8 cellular contexts compared by ENCODE assay signal in genomic region chr10:72692897-72693598, GRCh38. TPM values are rescaled to one million over a fixed set of nuclear protein-coding genes. Genes with fewer than 3 reads are reported as not detected.
DNase-seq lines count a peak whose midpoint lies in the region; ATAC-seq and TF ChIP-seq lines count a peak whose summit lies in the region.

No MANE protein-coding gene starts in this region.

- peaks cover 28% of the 10 kb centered on the region for H4K20me1 ChIP-seq in PC-3 (ENCODE audit: low read length)

- peaks cover 55% of the 10 kb centered on the region for H3K79me2 ChIP-seq in PC-3 (ENCODE audit: low read length)

- DNase-seq in AG09309 (ENCODE audit: low read depth) (no peak), PC-3 (peak; percentile 36), naive B cell (peak; percentile 11)

- H3K9me3 ChIP-seq in PC-3 (ENCODE audit: low read length): no peaks in the 10 kb centered on the region

- H3K27ac Mint-ChIP-seq in dendritic cell treated with granulocyte-macrophage colony-stimulating factor and Interleukin-4, amounts not matched to agents 40 ng/mL and 50 ng/mL, for 4 days: peak overlapping the region; percentile 63
- peak overlapping the region; percentile 3 to 92 (median 68) for H3K27ac Mint-ChIP-seq in naive B cell

- H3K4me1 Mint-ChIP-seq in dendritic cell treated with granulocyte-macrophage colony-stimulating factor and Interleukin-4, amounts not matched to agents 40 ng/mL and 50 ng/mL, for 4 days (ENCODE audit: low read depth): peaks cover 24% of the 10 kb centered on the region
- peaks cover 30 to 36% (median 35%) of the 10 kb centered on the region in 3 donors for H3K4me1 Mint-ChIP-seq in naive B cell

- no peaks in the 10 kb centered on the region for H3K36me3 Mint-ChIP-seq in dendritic cell treated with granulocyte-macrophage colony-stimulating factor and Interleukin-4, amounts not matched to agents 40 ng/mL and 50 ng/mL, for 4 days (ENCODE audit: low read depth)
- no peaks in the 10 kb centered on the region for H3K36me3 Mint-ChIP-seq in naive B cell

- no peaks in the 10 kb centered on the region for H3K27me3 Mint-ChIP-seq in dendritic cell treated with granulocyte-macrophage colony-stimulating factor and Interleukin-4, amounts not matched to agents 40 ng/mL and 50 ng/mL, for 4 days
- peaks cover 0 to under 1% (median 0%) of the 10 kb centered on the region in 3 donors for H3K27me3 Mint-ChIP-seq in naive B cell

- peak overlapping the region; percentile 85 for H3K4me3 ChIP-seq in AG09309 (ENCODE audit: control insufficient read depth, low read depth, low read length)
- H3K4me3 ChIP-seq in PC-3 (ENCODE audit: low read length): peak overlapping the region; percentile 94

- POLR2A ChIA-PET in PC-3 (lab: Charles Lee; ENCODE audit: unreplicated experiment): interaction anchor here (0.6 to 0.7 kb wide), 3 partner anchors 57 to 402 kb away, joined by 3 to 21 read pairs (median 5); partner anchors contain the start of gene MICU1

- no peaks in the 10 kb centered on the region for H3K9me3 Mint-ChIP-seq in dendritic cell treated with granulocyte-macrophage colony-stimulating factor and Interleukin-4, amounts not matched to agents 40 ng/mL and 50 ng/mL, for 4 days
- no peaks in the 10 kb centered on the region for H3K9me3 Mint-ChIP-seq in naive B cell

- peak overlapping the region; percentile 70 for H3K9ac ChIP-seq in PC-3 (ENCODE audit: low read length)

- peak overlapping the region; percentile 77 for H3K4me3 Mint-ChIP-seq in dendritic cell treated with granulocyte-macrophage colony-stimulating factor and Interleukin-4, amounts not matched to agents 40 ng/mL and 50 ng/mL, for 4 days
- peak overlapping the region; percentile 81 to 97 (median 91) for H3K4me3 Mint-ChIP-seq in naive B cell

- intact Hi-C loops in PC-3 (cut with micrococcal nuclease): loop anchor here (2.0 to 5.0 kb wide), 3 partner anchors 44 to 369 kb away; no protein-coding TSS in a partner anchor
- intact Hi-C loops in dendritic cell treated with granulocyte-macrophage colony-stimulating factor and Interleukin-4, amounts not matched to agents 40 ng/mL and 50 ng/mL, for 4 days (cut with micrococcal nuclease): loop anchor here (2.0 to 10.0 kb wide), 2 partner anchors 66 to 328 kb away; partner anchors contain the start of gene MICU1

- no peaks in the 10 kb centered on the region for H3K36me3 ChIP-seq in PC-3 (ENCODE audit: low read depth, low read length)

- H3K27ac ChIP-seq in PC-3 (ENCODE audit: low read length): no peak overlapping the region; the same call in 1 of the 2 replicates

- TF ChIP-seq CTCF in AG09309 (IDR thresholded peaks at IDR 0.05; ENCODE audit: control insufficient read depth, insufficient read depth, low read depth, low read length, missing control alignments) (no peak), PC-3 (conservative IDR thresholded peaks at IDR 0.05; ENCODE audit: low read depth, low read length) (no peak)

- H3K27me3 ChIP-seq in PC-3 (ENCODE audit: low read length): no peaks in the 10 kb centered on the region

- CTCF ChIA-PET in PC-3 (lab: Charles Lee): interaction anchor here (0.6 to 1.2 kb wide), 3 partner anchors 81 to 368 kb away, joined by 3 to 5 read pairs (median 3); no protein-coding TSS in a partner anchor

- no peaks in the 10 kb centered on the region for H3F3A ChIP-seq in PC-3 (ENCODE audit: low read length, unreplicated experiment)

- peaks cover 42% of the 10 kb centered on the region for H3K4me1 ChIP-seq in PC-3 (ENCODE audit: insufficient read depth, low read length)

- peak overlapping the region; percentile 63; the same call in 1 of the 2 replicates for H2AFZ ChIP-seq in PC-3 (ENCODE audit: low read length)

- H3K9me2 ChIP-seq in PC-3 (replicated peaks; ENCODE audit: low read length): no peaks in the 10 kb centered on the region

- peak; percentile 8 for ATAC-seq in GM19351 (IDR thresholded peaks at IDR 0.05; ENCODE audit: unreplicated experiment)
- ATAC-seq in PC-3: peak; percentile 1
- ATAC-seq in naive B cell (ENCODE audit: low read depth in 2 of 2): no peak
- ATAC-seq in GM18519 (IDR thresholded peaks at IDR 0.05; ENCODE audit: low FRiP score, unreplicated experiment): no peak
- no peak for ATAC-seq in GM19035 (IDR thresholded peaks at IDR 0.05; ENCODE audit: unreplicated experiment)
- no peak for ATAC-seq in GM18870 (IDR thresholded peaks at IDR 0.05; ENCODE audit: unreplicated experiment)

- peak overlapping the region; percentile 94 for H3K4me2 ChIP-seq in PC-3 (ENCODE audit: low read length)

- BruUV-seq in PC-3 (replicated peaks; lab: Mats Ljungman, UMichigan): TSS peak; percentile 41

RNA-seq across cellular contexts. Expression of gene MCU, which starts 1.1 kb away (rescaled TPM):
- total RNA-seq in PC-3 (2014; rRNA removed): 16.4 and 21.5 TPM in 2 replicates
- polyA plus RNA-seq in naive B cell (ENCODE audit: low read depth in 6 of 6): 10 to 100 TPM in 3 of 6 donors, 1 to 10 TPM in 3; 6.0 to 14.9 (median 10.2) TPM

Comparison
In these comparisons a context has a peak if more than half of its experiments do, and no peak if none do; other contexts are left out.
1. ATAC-seq: peak in GM19351 (single experiment) and PC-3 (single experiment); none in naive B cell (0 of 2), GM18519 (single experiment), GM19035 (single experiment) and GM18870 (single experiment).